ENCODE assay signal across 20 cellular contexts in the genomic region with DNA sequence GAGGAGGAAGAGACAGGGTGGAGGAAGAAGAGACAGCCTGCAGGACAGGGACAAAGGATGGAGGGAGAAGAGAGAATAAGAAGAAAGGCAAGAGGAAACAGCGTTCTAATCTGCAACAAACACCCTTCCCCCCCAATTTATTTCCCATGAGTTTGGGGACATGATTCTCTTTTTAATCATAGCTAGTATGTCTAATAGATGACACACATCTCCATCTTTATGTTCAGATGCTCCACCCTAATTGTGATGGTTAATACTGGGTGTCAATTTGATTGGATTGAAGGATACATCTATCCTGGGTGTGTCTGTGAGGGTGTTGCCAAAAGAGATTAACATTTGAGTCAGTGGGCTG.
DNase-seq lines count a peak whose midpoint lies in the region; ATAC-seq and TF ChIP-seq lines count a peak whose summit lies in the region.
"Had no signal": no experiment of that assay in that cellular context is flagged by ENCODE, and none has a peak within 500 bp of the region (broad histone marks: within the 10 kb centered on the region; RNA-seq: fewer than 3 reads in every experiment).

No MANE protein-coding gene starts in this region.

- H3K4me2 ChIP-seq in DND-41 (ENCODE audit: insufficient read depth, low read length) = peak overlapping the region; percentile 61

- H3K79me2 ChIP-seq in DND-41 (ENCODE audit: insufficient read depth, low read length) = no peaks in the 10 kb centered on the region

- H3K9ac ChIP-seq in DND-41 (ENCODE audit: low read depth, low read length) = peak overlapping the region; percentile 48

- no peaks in the 10 kb centered on the region for H3K36me3 Mint-ChIP-seq in T-helper 1 cell treated with Interleukin-12 subunit alpha and Interleukin-12 subunit beta and Interleukin-4 antibody, amounts not matched to agents 30 μg/mL and 1 μg/mL, for 36 hours (ENCODE audit: low read depth)
- no peaks in the 10 kb centered on the region for H3K36me3 Mint-ChIP-seq in activated naive CD4-positive, alpha-beta T cell treated with anti-CD3 and anti-CD28 coated beads for 36 hours (ENCODE audit: low read depth)
- H3K36me3 Mint-ChIP-seq in activated naive CD4-positive, alpha-beta T cell treated with anti-CD3 and anti-CD28 coated beads, Interleukin-2, amount 50 U/mL, for 72 hours = no peaks in the 10 kb centered on the region
- no peaks in the 10 kb centered on the region for H3K36me3 Mint-ChIP-seq in effector memory CD8-positive, alpha-beta T cell (ENCODE audit: insufficient read depth)

- H2AFZ ChIP-seq in DND-41 (ENCODE audit: low read depth, low read length) = peak overlapping the region; percentile 29

- TF ChIP-seq CTCF in DND-41 (IDR thresholded peaks at IDR 0.05; ENCODE audit: borderline replicate concordance, extremely low read depth, low read length, poor library complexity, severe bottlenecking) (no peak), lower leg skin (IDR thresholded peaks at IDR 0.05) (no peak)

- H3K9me3 Mint-ChIP-seq in T-helper 1 cell treated with Interleukin-12 subunit alpha and Interleukin-12 subunit beta and Interleukin-4 antibody, amounts not matched to agents 30 μg/mL and 1 μg/mL, for 36 hours = peaks cover 4% of the 10 kb centered on the region
- H3K9me3 Mint-ChIP-seq in activated naive CD4-positive, alpha-beta T cell treated with anti-CD3 and anti-CD28 coated beads for 36 hours = peaks cover 3% of the 10 kb centered on the region
- no peaks in the 10 kb centered on the region for H3K9me3 Mint-ChIP-seq in activated naive CD4-positive, alpha-beta T cell treated with anti-CD3 and anti-CD28 coated beads, Interleukin-2, amount 50 U/mL, for 72 hours
- H3K9me3 Mint-ChIP-seq in effector memory CD8-positive, alpha-beta T cell = peaks cover 0 to 2% of the 10 kb centered on the region in 2 donors

- H3K9me3 ChIP-seq in DND-41 (ENCODE audit: insufficient read depth, low read length, severe bottlenecking) = no peaks in the 10 kb centered on the region
- H3K9me3 ChIP-seq: Caco-2 had no signal

- H3K27me3 Mint-ChIP-seq in T-helper 1 cell treated with Interleukin-12 subunit alpha and Interleukin-12 subunit beta and Interleukin-4 antibody, amounts not matched to agents 30 μg/mL and 1 μg/mL, for 36 hours (ENCODE audit: low read depth) = peaks cover 6% of the 10 kb centered on the region
- no peaks in the 10 kb centered on the region for H3K27me3 Mint-ChIP-seq in activated naive CD4-positive, alpha-beta T cell treated with anti-CD3 and anti-CD28 coated beads for 36 hours (ENCODE audit: low read depth)
- H3K27me3 Mint-ChIP-seq in effector memory CD8-positive, alpha-beta T cell = no peaks in the 10 kb centered on the region

- peaks cover 39% of the 10 kb centered on the region for H3K4me1 ChIP-seq in DND-41 (ENCODE audit: insufficient read depth, low read length)
- H3K4me1 ChIP-seq: Caco-2 had no signal

- intact Hi-C loops in activated naive CD4-positive, alpha-beta T cell treated with anti-CD3 and anti-CD28 coated beads for 36 hours (cut with micrococcal nuclease) = no loop called here
- intact Hi-C loops in lower leg skin (cut with DNase I; ENCODE audit: low total_unique reads) = no loop called here

- H3K36me3 ChIP-seq in DND-41 (ENCODE audit: insufficient read depth, low read length) = no peaks in the 10 kb centered on the region

- H4K20me1 ChIP-seq in DND-41 (ENCODE audit: insufficient read depth, low read length) = no peaks in the 10 kb centered on the region

- H3K4me3 ChIP-seq in DND-41 (ENCODE audit: low read depth in 1 of 2, low read length in 2 of 2) (peak overlapping the region in 1 of 2 experiments; percentile 35; a peak in 2 of 4 replicates), lower leg skin (ENCODE audit: low read depth, poor library complexity, severe bottlenecking) (no peak overlapping the region)

- no peak for ATAC-seq in activated naive CD4-positive, alpha-beta T cell treated with anti-CD3 and anti-CD28 coated beads, Interleukin-2, amount 50 U/mL, for 72 hours
- ATAC-seq in DND-41 (ENCODE audit: insufficient read depth, low read depth) (peak; percentile 61), GM18511 (IDR thresholded peaks at IDR 0.05; ENCODE audit: unreplicated experiment) (no peak)
- ATAC-seq in effector memory CD8-positive, alpha-beta T cell (replicated peaks) = peak; percentile 19
- ATAC-seq: PC-3 had no signal

- peaks cover 12% of the 10 kb centered on the region for H3K4me1 Mint-ChIP-seq in T-helper 1 cell treated with Interleukin-12 subunit alpha and Interleukin-12 subunit beta and Interleukin-4 antibody, amounts not matched to agents 30 μg/mL and 1 μg/mL, for 36 hours (ENCODE audit: low read depth)
- peaks cover 11% of the 10 kb centered on the region for H3K4me1 Mint-ChIP-seq in activated naive CD4-positive, alpha-beta T cell treated with anti-CD3 and anti-CD28 coated beads for 36 hours (ENCODE audit: low read depth)
- H3K4me1 Mint-ChIP-seq in effector memory CD8-positive, alpha-beta T cell (ENCODE audit: low read depth in 2 of 2) = peaks cover 11 to 15% of the 10 kb centered on the region in 2 donors

- H3K27ac ChIP-seq in DND-41 (ENCODE audit: low read length) = peak overlapping the region; percentile 98
- H3K27ac ChIP-seq: 22Rv1, C4-2B had no signal

- H3K27me3 ChIP-seq in DND-41 (ENCODE audit: insufficient read depth, low read length, poor library complexity) = no peaks in the 10 kb centered on the region

- peak overlapping the region; percentile 66 for H3K27ac Mint-ChIP-seq in T-helper 1 cell treated with Interleukin-12 subunit alpha and Interleukin-12 subunit beta and Interleukin-4 antibody, amounts not matched to agents 30 μg/mL and 1 μg/mL, for 36 hours
- H3K27ac Mint-ChIP-seq in activated naive CD4-positive, alpha-beta T cell treated with anti-CD3 and anti-CD28 coated beads for 36 hours = no peak overlapping the region
- H3K27ac Mint-ChIP-seq in activated naive CD4-positive, alpha-beta T cell treated with anti-CD3 and anti-CD28 coated beads, Interleukin-2, amount 50 U/mL, for 72 hours = no peak overlapping the region
- H3K27ac Mint-ChIP-seq in effector memory CD8-positive, alpha-beta T cell = peak overlapping the region; percentile 44 to 64

- CTCF ChIA-PET in activated naive CD4-positive, alpha-beta T cell treated with anti-CD3 and anti-CD28 coated beads for 36 hours (lab: Charles Lee) = no interaction called here

- peak overlapping the region; percentile 70 for H3K4me3 Mint-ChIP-seq in T-helper 1 cell treated with Interleukin-12 subunit alpha and Interleukin-12 subunit beta and Interleukin-4 antibody, amounts not matched to agents 30 μg/mL and 1 μg/mL, for 36 hours
- H3K4me3 Mint-ChIP-seq in activated naive CD4-positive, alpha-beta T cell treated with anti-CD3 and anti-CD28 coated beads for 36 hours = peak overlapping the region; percentile 36
- H3K4me3 Mint-ChIP-seq in effector memory CD8-positive, alpha-beta T cell = peak overlapping the region; percentile 68 to 71

- TF ChIP-seq POLR2A in lower leg skin (IDR thresholded peaks at IDR 0.05) = no peak

- no peak for DNase-seq in T-helper 1 cell
- DNase-seq in activated naive CD4-positive, alpha-beta T cell treated with anti-CD3 and anti-CD28 coated beads for 36 hours = no peak
- no peak for DNase-seq in activated naive CD4-positive, alpha-beta T cell treated with anti-CD3 and anti-CD28 coated beads, Interleukin-2, amount 50 U/mL, for 72 hours (ENCODE audit: low spot score in 2 of 2)
- no peak for DNase-seq in DND-41
- no peak for DNase-seq in effector memory CD8-positive, alpha-beta T cell
- DNase-seq in lower leg skin (ENCODE audit: low spot score in 2 of 2) = no peak
- DNase-seq: AML-193, Caco-2, GDM1, HCEC 1CT, MM.1S, NCI-H1092, NCI-H146, NCI-H2029 treated with DMSO at 0.1 percent for 48 hours, PC-3, RPMI8226 had no signal

- 65% methylated on average over 1 of the region's 1 CpG; no CpG with 5 or more reads in 1 of the 2 donors for WGBS in lower leg skin, 2 donors

Comparison
In these comparisons a context has a peak if more than half of its experiments do, and no peak if none do; other contexts are left out.
1. H3K27ac Mint-ChIP-seq: peak in T-helper 1 cell treated with Interleukin-12 subunit alpha and Interleukin-12 subunit beta and Interleukin-4 antibody, amounts not matched to agents 30 μg/mL and 1 μg/mL, for 36 hours (single experiment) and effector memory CD8-positive, alpha-beta T cell (2 of 2); none in activated naive CD4-positive, alpha-beta T cell treated with anti-CD3 and anti-CD28 coated beads for 36 hours (single experiment) and activated naive CD4-positive, alpha-beta T cell treated with anti-CD3 and anti-CD28 coated beads, Interleukin-2, amount 50 U/mL, for 72 hours (0 of 2).
2. ATAC-seq: peak in DND-41 (single experiment) and effector memory CD8-positive, alpha-beta T cell (single experiment); none in activated naive CD4-positive, alpha-beta T cell treated with anti-CD3 and anti-CD28 coated beads, Interleukin-2, amount 50 U/mL, for 72 hours (0 of 2) and GM18511 (single experiment).
3. Peak in every context shown above with its lines, with median percentiles within 50 percentile points of each other: H3K4me3 Mint-ChIP-seq.